1 cellular context compared by ENCODE assay signal in genomic region chr5:139312075-139312474, GRCh38.
TF ChIP-seq lines count a peak whose summit lies in the region.

No MANE protein-coding gene starts in this region.

TF ChIP-seq in GM23338, 12 proteins besides CTCF, POLR2A, EP300 and RAD21 (continued from another document):
- TF ChIP-seq ZNF462 (CRISPR knock-in tag; IDR thresholded peaks at IDR 0.05) (no peak), CREB1 (CRISPR knock-in tag; IDR thresholded peaks at IDR 0.05; ENCODE audit: low read depth) (no peak), STAT1 (IDR thresholded peaks at IDR 0.05; ENCODE audit: unreplicated experiment) (no peak), NANOG (IDR thresholded peaks at IDR 0.05; ENCODE audit: borderline replicate concordance) (no peak), ZNF114 (CRISPR knock-in tag; IDR thresholded peaks at IDR 0.05) (no peak), JUNB (IDR thresholded peaks at IDR 0.05; ENCODE audit: unreplicated experiment) (no peak), ZNF331 (CRISPR knock-in tag; IDR thresholded peaks at IDR 0.05; ENCODE audit: low read depth) (no peak), REST (IDR thresholded peaks at IDR 0.05; ENCODE audit: unreplicated experiment) (no peak), EZH2phosphoT487 (IDR thresholded peaks at IDR 0.05; ENCODE audit: unreplicated experiment) (no peak)
